In the genomic region with DNA sequence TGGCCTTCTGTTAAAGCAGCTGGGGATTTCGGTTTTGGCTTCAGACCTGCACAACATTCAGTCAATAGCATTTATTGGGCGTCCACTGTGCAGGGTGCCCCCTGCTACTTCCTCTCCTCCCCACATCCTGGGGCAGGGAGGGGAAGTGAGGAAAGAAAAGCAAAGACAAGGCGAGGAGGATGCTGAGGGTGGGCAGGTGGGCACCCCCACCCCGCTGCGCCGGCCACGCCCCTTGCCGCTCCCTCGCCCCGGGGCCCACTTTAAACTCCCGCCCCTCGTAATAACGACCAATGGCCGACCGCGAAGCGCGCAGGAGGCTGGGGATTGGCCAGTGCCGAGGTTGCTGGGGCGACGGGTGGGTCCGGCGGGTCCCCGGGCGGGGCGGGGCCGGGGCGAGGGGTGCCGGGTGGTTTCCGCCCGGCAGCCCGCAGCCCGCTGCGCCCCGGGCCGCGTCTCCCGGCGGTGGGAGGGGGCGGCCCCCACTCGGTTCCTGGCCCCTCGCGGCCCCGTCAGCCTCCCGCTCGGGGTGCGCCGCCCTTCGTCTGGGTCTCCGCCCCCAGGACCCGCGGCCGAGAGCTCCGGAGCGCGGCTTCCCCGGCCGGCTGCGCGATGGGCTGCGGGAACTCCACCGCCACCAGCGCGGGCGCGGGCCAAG, we compare ENCODE assay signal across 8 cellular contexts. TPM values are rescaled to one million over a fixed set of nuclear protein-coding genes. Genes with fewer than 3 reads are reported as not detected.
DNase-seq lines count a peak whose midpoint lies in the region; ATAC-seq and TF ChIP-seq lines count a peak whose summit lies in the region.

A gene (plus strand): TSS at position 409 of the 655 bp plus-strand sequence. CDS start 201 bp downstream, at position 610.

- H2BK15ac ChIP-seq in H9 (ENCODE audit: low read depth, low read length), result no peak within 1 kb of the TSS
- H2BK15ac ChIP-seq in neuronal stem cell (ENCODE audit: low read length), result no peak within 1 kb of the TSS

- H2BK20ac ChIP-seq in H9 (ENCODE audit: low read depth, low read length, poor library complexity, severe bottlenecking), result no peak within 1 kb of the TSS

- peaks cover 18% of the 10 kb centered on the region for H3F3A ChIP-seq in Loucy (ENCODE audit: low read depth)

- no peak within 1 kb of the TSS for H4K5ac ChIP-seq in H9 (ENCODE audit: insufficient read length, low read depth, low read length)

- no peaks in the 10 kb centered on the region for H3K79me2 ChIP-seq in H9 (ENCODE audit: insufficient read depth, low read length)
- peaks cover 50% of the 10 kb centered on the region for H3K79me2 ChIP-seq in Loucy (ENCODE audit: insufficient read depth, low read length)

- H3K4me2 ChIP-seq in H9 (ENCODE audit: insufficient read depth, insufficient read length, low read length) (peak within 1 kb of the TSS; percentile 56), Loucy (ENCODE audit: low read depth, low read length, poor library complexity, severe bottlenecking) (peak within 1 kb of the TSS; percentile 99), neuronal stem cell (ENCODE audit: insufficient read depth, low read length, poor library complexity, severe bottlenecking) (peak within 1 kb of the TSS; percentile 93)

- H3K18ac ChIP-seq in H9 (ENCODE audit: insufficient read length, low read depth, low read length) (no peak within 1 kb of the TSS), neuronal stem cell (ENCODE audit: low read length) (peak within 1 kb of the TSS; percentile 89)

- no peak within 1 kb of the TSS for H3T11ph ChIP-seq in H9 (ENCODE audit: low read length)

- H3K23ac ChIP-seq in H9 (ENCODE audit: insufficient read length, low read depth, low read length), result no peak within 1 kb of the TSS
- H3K23ac ChIP-seq in neuronal stem cell (ENCODE audit: low read depth, low read length, poor library complexity), result no peak within 1 kb of the TSS

- H2BK120ac ChIP-seq in H9 (ENCODE audit: low read depth, low read length, poor library complexity, severe bottlenecking) (no peak within 1 kb of the TSS), neuronal stem cell (ENCODE audit: low read depth, low read length) (no peak within 1 kb of the TSS)

- peaks cover 8% of the 10 kb centered on the region for H3K23me2 ChIP-seq in H9 (ENCODE audit: insufficient read length, low read depth, low read length, poor library complexity, severe bottlenecking)

- H3K14ac ChIP-seq in H9 (ENCODE audit: insufficient read depth, low read length) (no peak within 1 kb of the TSS), neuronal stem cell (ENCODE audit: low read length) (no peak within 1 kb of the TSS)

- H3K9me3 ChIP-seq in H9 (ENCODE audit: control insufficient read depth, low read depth, low read length), result no peaks in the 10 kb centered on the region
- no peaks in the 10 kb centered on the region for H3K9me3 ChIP-seq in Loucy (ENCODE audit: insufficient read depth, low read depth, low read length)
- H3K9me3 ChIP-seq in neuronal stem cell (replicated peaks in 1 of 2; ENCODE audit: control insufficient read depth in 2 of 2, insufficient read depth in 1 of 2, low read depth in 1 of 2, low read length in 2 of 2), result no peaks in the 10 kb centered on the region
- H3K9me3 ChIP-seq in subcutaneous abdominal adipose tissue (ENCODE audit: control insufficient read depth in 5 of 5, low read length in 5 of 5), result no peaks in the 10 kb centered on the region

- no peak within 1 kb of the TSS for H3K9ac ChIP-seq in H9 (ENCODE audit: extremely low read depth, insufficient read length, low read length)
- peak within 1 kb of the TSS; percentile 89 for H3K9ac ChIP-seq in Loucy (ENCODE audit: low read depth, low read length, poor library complexity, severe bottlenecking)
- peak within 1 kb of the TSS; percentile 83 for H3K9ac ChIP-seq in neuronal stem cell (ENCODE audit: low read depth, low read length, poor library complexity)
- H3K9ac ChIP-seq in subcutaneous abdominal adipose tissue (ENCODE audit: low read length in 5 of 5), result peak within 1 kb of the TSS in 1 of 5 donors; percentile 41

- ATAC-seq in foreskin keratinocyte, result peak; percentile 78

- no peaks in the 10 kb centered on the region for H3K79me1 ChIP-seq in H9 (ENCODE audit: insufficient read depth, low read depth, low read length, poor library complexity, severe bottlenecking)
- H3K79me1 ChIP-seq in neuronal stem cell (ENCODE audit: low read depth, low read length), result no peaks in the 10 kb centered on the region

- H3K27ac Mint-ChIP-seq in H9, result peak within 1 kb of the TSS in 1 of 3 experiments; percentile 8; a peak in 1 of 7 replicates

- peak within 1 kb of the TSS; percentile 71 to 86 for H3K4me3 Mint-ChIP-seq in H9

- peaks cover 4% of the 10 kb centered on the region; the same call in 1 of the 2 replicates for H3K4me1 ChIP-seq in H9 (ENCODE audit: insufficient read depth, low read length)
- peaks cover 75% of the 10 kb centered on the region for H3K4me1 ChIP-seq in Loucy (ENCODE audit: insufficient read depth, low read length, poor library complexity, severe bottlenecking)
- peaks cover 37% of the 10 kb centered on the region for H3K4me1 ChIP-seq in foreskin keratinocyte
- H3K4me1 ChIP-seq in neuronal stem cell (ENCODE audit: control insufficient read depth in 2 of 2, insufficient read depth in 1 of 2, low read depth in 1 of 2, low read length in 2 of 2), result peaks cover 13 to 14% of the 10 kb centered on the region in 2 donors
- H3K4me1 ChIP-seq in subcutaneous abdominal adipose tissue (ENCODE audit: control insufficient read depth in 5 of 5, insufficient read depth in 5 of 5, low read length in 5 of 5), result peaks cover 0 to 15% (median 12%) of the 10 kb centered on the region in 5 donors

- TF ChIP-seq CTCF in H9 (conservative IDR thresholded peaks at IDR 0.05) (no peak), Loucy (conservative IDR thresholded peaks at IDR 0.05; ENCODE audit: low read length) (no peak), foreskin keratinocyte (conservative IDR thresholded peaks at IDR 0.05) (no peak)

- no CpG with 5 or more reads among the region's 66 CpGs for WGBS in H9 (ENCODE audit: extremely low coverage, insufficient read length, low lambda C conversion rate)
- no CpG with 5 or more reads among the region's 66 CpGs for WGBS in neuronal stem cell (ENCODE audit: extremely low coverage in 2 of 2, insufficient read length in 2 of 2, insufficient replicate concordance in 1 of 2), 2 donors

- H3K9me2 ChIP-seq in Loucy (replicated peaks; ENCODE audit: low read depth, low read length), result no peaks in the 10 kb centered on the region

- no peak within 1 kb of the TSS for H2AFZ ChIP-seq in H9 (ENCODE audit: low read length)
- peak within 1 kb of the TSS; percentile 32; the same call in 1 of the 2 replicates for H2AFZ ChIP-seq in Loucy (ENCODE audit: low read length)
- H2AFZ ChIP-seq in neuronal stem cell (ENCODE audit: low read length), result peak within 1 kb of the TSS; percentile 84

- no peak within 1 kb of the TSS for H2BK5ac ChIP-seq in H9 (ENCODE audit: insufficient read length, low read length)
- no peak within 1 kb of the TSS for H2BK5ac ChIP-seq in neuronal stem cell (ENCODE audit: low read length)

- H3K27me3 Mint-ChIP-seq in H9 (ENCODE audit: low read depth), result peaks cover 50% of the 10 kb centered on the region

- no peak within 1 kb of the TSS for H3K56ac ChIP-seq in H9 (ENCODE audit: insufficient read length, low read depth, low read length)

- H2BK12ac ChIP-seq in H9 (ENCODE audit: insufficient read length, low read depth, low read length), result no peak within 1 kb of the TSS
- no peak within 1 kb of the TSS for H2BK12ac ChIP-seq in neuronal stem cell (ENCODE audit: low read length)

- H4K8ac ChIP-seq in H9 (replicated peaks; ENCODE audit: insufficient read length, low read depth, low read length), result no peak within 1 kb of the TSS
- no peak within 1 kb of the TSS for H4K8ac ChIP-seq in neuronal stem cell (ENCODE audit: low read depth, low read length)

- H3K27me3 ChIP-seq in H9 (ENCODE audit: insufficient read depth, low read length) (no peaks in the 10 kb centered on the region; the same call in 1 of the 2 replicates), Loucy (ENCODE audit: insufficient read depth, low read length, poor library complexity, severe bottlenecking) (no peaks in the 10 kb centered on the region), foreskin keratinocyte (no peaks in the 10 kb centered on the region), neuronal stem cell (ENCODE audit: control insufficient read depth in 3 of 3, insufficient read depth in 3 of 3, low read depth in 1 of 3, low read length in 3 of 3) (peaks cover 0 to 8% (median 4%) of the 10 kb centered on the region in 3 experiments), subcutaneous abdominal adipose tissue (ENCODE audit: control insufficient read depth in 5 of 5, insufficient read depth in 4 of 5, low read length in 5 of 5) (peaks cover 0 to 10% (median 3%) of the 10 kb centered on the region in 5 donors)

- in situ Hi-C loops in G401 (cut with HindIII; ENCODE audit: low sequenced_read_pairs), result no loop called here

- no peak within 1 kb of the TSS for H3K27ac ChIP-seq in H9 (ENCODE audit: insufficient read length, low read depth, low read length)
- peak within 1 kb of the TSS; percentile 12 for H3K27ac ChIP-seq in foreskin keratinocyte
- no peak within 1 kb of the TSS for H3K27ac ChIP-seq in neuronal stem cell (replicated peaks; ENCODE audit: low read length)
- no peak within 1 kb of the TSS for H3K27ac ChIP-seq in subcutaneous abdominal adipose tissue (ENCODE audit: low read depth, low read length)

- H4K20me1 ChIP-seq in H9 (ENCODE audit: control insufficient read depth, insufficient read depth, insufficient read length) (no peaks in the 10 kb centered on the region), Loucy (ENCODE audit: insufficient read depth, low read length, poor library complexity, severe bottlenecking) (peaks cover 43% of the 10 kb centered on the region)

- no peaks in the 10 kb centered on the region for H3K9me3 Mint-ChIP-seq in H9

- H3K36me3 ChIP-seq in Loucy (ENCODE audit: insufficient read depth, low read length), result no peaks in the 10 kb centered on the region
- H3K36me3 ChIP-seq in neuronal stem cell (replicated peaks in 1 of 2; ENCODE audit: control insufficient read depth in 2 of 2, insufficient read depth in 2 of 2, low read length in 2 of 2), result no peaks in the 10 kb centered on the region
- no peaks in the 10 kb centered on the region for H3K36me3 ChIP-seq in subcutaneous abdominal adipose tissue (ENCODE audit: control insufficient read depth in 5 of 5, insufficient read depth in 5 of 5, low read length in 5 of 5)

- H3K4me1 Mint-ChIP-seq in H9, result peaks cover 34 to 42% of the 10 kb centered on the region in 2 experiments

- DNase-seq in G401 (ENCODE audit: low spot score) (peak; percentile 61), H9 (peak; percentile 93), SHP77 treated with DMSO at 0.1 percent for 48 hours (lab: John Stamatoyannopoulos, UW) (peak; percentile 47), activated gamma-delta T cell (lab: John Stamatoyannopoulos, UW) (peak; percentile 81), foreskin keratinocyte (no peak), neuronal stem cell (ENCODE audit: low spot score) (peak; percentile 74)

- peaks cover 0 to 2% (median 0%) of the 10 kb centered on the region in 3 experiments; a peak in 1 of 7 replicates for H3K36me3 Mint-ChIP-seq in H9 (ENCODE audit: insufficient read depth in 1 of 3, low read depth in 3 of 3)

- no peak within 1 kb of the TSS for H2AK5ac ChIP-seq in H9 (ENCODE audit: insufficient read length, low read length)
- H2AK5ac ChIP-seq in neuronal stem cell (ENCODE audit: low read depth, low read length), result peak within 1 kb of the TSS; percentile 51

- H3K4ac ChIP-seq in H9 (ENCODE audit: low read depth, low read length) (no peak within 1 kb of the TSS), neuronal stem cell (ENCODE audit: low read length) (no peak within 1 kb of the TSS)

- H3K4me3 ChIP-seq in Loucy (ENCODE audit: low read length, poor library complexity, severe bottlenecking), result peak within 1 kb of the TSS; percentile 78
- peak within 1 kb of the TSS; percentile 68 to 90 for H3K4me3 ChIP-seq in neuronal stem cell (ENCODE audit: low read length in 2 of 2)
- peak within 1 kb of the TSS; percentile 63 to 72 (median 66) for H3K4me3 ChIP-seq in subcutaneous abdominal adipose tissue (ENCODE audit: low read depth in 1 of 5, low read length in 5 of 5)

- no peak within 1 kb of the TSS for H4K91ac ChIP-seq in H9 (ENCODE audit: insufficient read length, low read depth, low read length)
- no peak within 1 kb of the TSS for H4K91ac ChIP-seq in neuronal stem cell (ENCODE audit: low read depth, low read length, poor library complexity)

RNA-seq across cellular contexts. Expression of the gene that starts here (rescaled TPM):
- 52.6 and 61.8 TPM in 2 replicates for total RNA-seq in G401 (2014; rRNA removed; shearing (Covaris generic))
- 34.9 and 37.9 TPM in 2 replicates for total RNA-seq in H9 (2021)
- 149 and 164 TPM in 2 replicates for total RNA-seq in foreskin keratinocyte
- 153 and 156 TPM in 2 replicates for polyA plus RNA-seq in foreskin keratinocyte
- polyA plus RNA-seq in neuronal stem cell (2013, experiment 1 of 2), result 40.3 TPM
- 40.4 TPM for polyA plus RNA-seq in neuronal stem cell (2013, experiment 2 of 2)

Comparison
In these comparisons a context has a peak if more than half of its experiments do, and no peak if none do; other contexts are left out.
1. DNase-seq: peak in G401 (single experiment), H9 (single experiment), SHP77 treated with DMSO at 0.1 percent for 48 hours (single experiment), activated gamma-delta T cell (single experiment) and neuronal stem cell (single experiment); none in foreskin keratinocyte (0 of 2).
2. Peak in every context shown above with its lines, with median percentiles within 50 percentile points of each other: H3K4me2 ChIP-seq and H3K4me3 ChIP-seq.